ENCODE assay signal across 9 cellular contexts in the genomic region with DNA sequence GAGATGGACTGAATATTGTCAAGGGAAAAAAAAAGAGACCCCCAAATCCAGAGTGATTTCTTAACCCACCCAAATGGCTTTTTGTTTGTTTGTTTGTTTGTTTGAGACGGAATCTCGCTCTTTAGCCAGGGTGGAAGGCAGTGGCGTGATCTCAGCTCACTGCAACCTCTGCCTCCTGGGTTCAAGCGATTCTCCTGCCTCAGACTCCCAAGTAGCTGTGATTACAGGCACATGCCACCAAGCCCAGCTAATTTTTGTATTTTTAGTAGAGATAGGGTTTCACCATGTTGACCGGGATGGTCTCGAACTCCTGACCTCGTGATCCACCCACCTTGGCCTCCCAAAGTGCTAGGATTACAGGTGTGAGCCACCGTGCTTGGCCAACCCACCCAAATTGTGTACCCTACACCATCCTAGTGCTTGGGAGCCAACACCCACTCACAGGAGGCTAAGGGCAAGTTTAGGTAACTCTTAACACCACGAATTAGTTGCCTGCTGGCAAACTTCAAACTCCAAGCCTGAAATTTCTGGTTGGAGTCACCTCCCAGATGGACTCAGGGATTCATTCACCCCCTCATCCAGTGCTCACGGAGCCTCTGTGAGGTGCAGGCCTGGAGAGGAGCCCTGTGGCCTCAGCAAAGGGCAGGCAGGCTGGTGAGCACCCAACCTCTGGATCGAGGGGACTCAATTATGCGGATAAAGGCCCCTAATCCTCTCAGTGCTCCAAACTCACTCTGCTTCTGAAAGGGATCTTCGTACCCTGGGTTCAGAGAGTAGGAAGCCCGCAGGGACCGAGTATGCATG. TPM values are rescaled to one million over a fixed set of nuclear protein-coding genes. Genes with fewer than 3 reads are reported as not detected.
A peak's percentile ranks its signal among the peaks of the same experiment; 100 is the strongest.
DNase-seq lines count a peak whose midpoint lies in the region; ATAC-seq and TF ChIP-seq lines count a peak whose summit lies in the region.
"Had no signal": no experiment of that assay in that cellular context is flagged by ENCODE, and none has a peak within 500 bp of the region (broad histone marks: within the 10 kb centered on the region; RNA-seq: fewer than 3 reads in every experiment).

No MANE protein-coding gene starts in this region.

- peak overlapping the region in 1 of 3 donors; percentile 50 for H3K4me3 Mint-ChIP-seq in T-cell
- H3K4me3 Mint-ChIP-seq in glutamatergic neuron (ENCODE audit: unreplicated experiment): peak overlapping the region; percentile 36

- TF ChIP-seq CTCF in glutamatergic neuron (IDR thresholded peaks at IDR 0.05; ENCODE audit: partially characterized antibody, unreplicated experiment) (no peak), gastrocnemius medialis (IDR thresholded peaks at IDR 0.05 in 4 of 5, conservative IDR thresholded peaks at IDR 0.05 in 1 of 5) (no peak), GM13976 (IDR thresholded peaks at IDR 0.05; ENCODE audit: borderline replicate concordance, control extremely low read depth, extremely low read depth, insufficient read depth, missing control alignments) (no peak)

- peaks cover 72% of the 10 kb centered on the region for H3F3A ChIP-seq in GM23248 (ENCODE audit: insufficient read depth)

- no peak for ATAC-seq in T-cell (replicated peaks in 1 of 4)
- no peak for ATAC-seq in gastrocnemius medialis
- ATAC-seq in HG02588 (IDR thresholded peaks at IDR 0.05; ENCODE audit: unreplicated experiment): no peak

- H3K4me1 ChIP-seq in GM23248 (ENCODE audit: insufficient read depth) (peaks cover 83% of the 10 kb centered on the region), gastrocnemius medialis (peaks cover 87 to 91% of the 10 kb centered on the region in 2 donors)

- peaks cover 3% of the 10 kb centered on the region; the same call in 1 of the 2 replicates for H3K36me3 ChIP-seq in GM23248 (ENCODE audit: low read depth)
- no peaks in the 10 kb centered on the region for H3K36me3 ChIP-seq in gastrocnemius medialis

- 82 to 84% methylated on average over 15 of the region's 15 CpGs for WGBS in GM23248 (ENCODE audit: low coverage in 1 of 2, low lambda C conversion rate in 2 of 2, missing lambda C conversion rate in 2 of 2), 2 experiments

- H3K27ac Mint-ChIP-seq in T-cell (peak overlapping the region; percentile 70 to 71), glutamatergic neuron (ENCODE audit: unreplicated experiment) (peak overlapping the region; percentile 79)

- POLR2A ChIA-PET in T-cell (lab: Charles Lee): no interaction called here

- no peak for TF ChIP-seq POLR2A in gastrocnemius medialis (IDR thresholded peaks at IDR 0.05)

- H3K4me2 ChIP-seq in GM23248 (ENCODE audit: unreplicated experiment): peak overlapping the region; percentile 93

- no peaks in the 10 kb centered on the region for H3K27me3 ChIP-seq in GM23248 (replicated peaks; ENCODE audit: insufficient read depth)
- H3K27me3 ChIP-seq in gastrocnemius medialis: no peaks in the 10 kb centered on the region

- H3K4me1 Mint-ChIP-seq in T-cell (peaks cover 57 to 86% (median 74%) of the 10 kb centered on the region in 3 donors), glutamatergic neuron (ENCODE audit: low read depth, unreplicated experiment) (peaks cover 30% of the 10 kb centered on the region)

- H3K27ac ChIP-seq in GM23248 (peak overlapping the region; percentile 99), gastrocnemius medialis (peak overlapping the region; percentile 89 to 98 (median 96))

- H3K9me3 ChIP-seq in GM23248 (ENCODE audit: low read depth) (no peaks in the 10 kb centered on the region), gastrocnemius medialis (no peaks in the 10 kb centered on the region)

- peak overlapping the region; percentile 84 for H3K9ac ChIP-seq in GM23248

- H3K9me3 Mint-ChIP-seq in T-cell (no peaks in the 10 kb centered on the region), glutamatergic neuron (ENCODE audit: unreplicated experiment) (peaks cover 22% of the 10 kb centered on the region)

- peaks cover 91% of the 10 kb centered on the region for H3K79me2 ChIP-seq in GM23248 (ENCODE audit: insufficient read depth)

- in situ Hi-C loops in GM23248 (cut with MboI): no loop called here
- in situ Hi-C loops in gastrocnemius medialis (cut with MboI; ENCODE audit: low sequenced_read_pairs in 4 of 4): no loop called here
- in situ Hi-C loops in GM13976 (cut with MboI; ENCODE audit: low sequenced_read_pairs, unreplicated experiment): no loop called here

- H3K4me3 ChIP-seq in GM23248 (peak overlapping the region; percentile 54), gastrocnemius medialis (peak overlapping the region in 3 of 4 donors; percentile 3 to 27 (median 5))

- no peaks in the 10 kb centered on the region for H3K9me2 ChIP-seq in GM23248 (ENCODE audit: insufficient read depth)

- CTCF ChIA-PET in T-cell (lab: Charles Lee): interaction anchor here (0.6 to 1.4 kb wide), 2 partner anchors 9 to 297 kb away, joined by 4 to 7 read pairs; partner anchors contain the start of gene GGN (in 1 of the 2)

- H3K27me3 Mint-ChIP-seq in T-cell (no peaks in the 10 kb centered on the region), glutamatergic neuron (ENCODE audit: unreplicated experiment) (peaks cover 18% of the 10 kb centered on the region)

- no peak for DNase-seq in GM23248
- no peak for DNase-seq in T-cell
- no peak for DNase-seq in glutamatergic neuron
- DNase-seq in gastrocnemius medialis: no peak
- no peak for DNase-seq in GM13976 (ENCODE audit: low spot score)
- DNase-seq in nucleus accumbens (lab: John Stamatoyannopoulos, UW): no peak
- no peak for DNase-seq in activated effector memory CD4-positive, alpha-beta T cell treated with anti-CD3 and anti-CD28 coated beads, Interleukin-2, amount 50 U/mL, for 16 hours
- DNase-seq: hippocampal formation had no signal

- no peaks in the 10 kb centered on the region for H4K20me1 ChIP-seq in GM23248 (ENCODE audit: insufficient read depth)

- H3K36me3 Mint-ChIP-seq in T-cell (peaks cover 17% of the 10 kb centered on the region), glutamatergic neuron (ENCODE audit: unreplicated experiment) (peaks cover 11% of the 10 kb centered on the region)

- intact Hi-C loops in gastrocnemius medialis (cut with DNase I; ENCODE audit: low total_unique reads): loop anchor here (2.0 kb wide), 1 partner anchor 26 kb away; no protein-coding TSS in a partner anchor

- H2AFZ ChIP-seq in GM23248: no peak overlapping the region

RNA-seq across cellular contexts. Expression of gene ACTN4, which starts 37.6 kb away (rescaled TPM):
- 467 and 477 TPM in 2 replicates for total RNA-seq in GM23248 (2014; rRNA removed; shearing (Covaris generic))
- polyA plus RNA-seq in GM23248 (2016; fragmentation: Nextera tagmentation; extraction: Ambion mirVana): 84.6 and 85.7 TPM in 2 replicates
- 100 to 1,000 TPM in 4 of 5 donors, 10 to 100 TPM in 1; 100.0 to 201 (median 175) TPM for total RNA-seq in T-cell
- 975 TPM for total RNA-seq in glutamatergic neuron (ENCODE audit: unreplicated experiment)
- total RNA-seq in gastrocnemius medialis: 10 to 100 TPM; 32.0 to 85.3 (median 63.9) TPM

RNA-seq across cellular contexts. Expression of gene CAPN12, which starts 59.2 kb away (rescaled TPM):
- total RNA-seq in GM23248 (2014; rRNA removed; shearing (Covaris generic)): 0.11 and 0.89 TPM in 2 replicates
- polyA plus RNA-seq in GM23248 (2016; fragmentation: Nextera tagmentation; extraction: Ambion mirVana): 0.21 and 0.30 TPM in 2 replicates
- 10 to 100 TPM in 2 of 5 donors, 1 to 10 TPM in 3; 2.5 to 13.8 (median 8.8) TPM for total RNA-seq in T-cell
- total RNA-seq in glutamatergic neuron (ENCODE audit: unreplicated experiment): 4.8 TPM
- under 1 TPM in 1 of 4 donors, not detected in 3; 0.42 TPM for total RNA-seq in gastrocnemius medialis
